ENCODE assay signal across 1 cellular context in genomic region chr12:96906849-96907664, GRCh38.
A peak's percentile ranks its signal among the peaks of the same experiment; 100 is the strongest.
TF ChIP-seq lines count a peak whose summit lies in the region.

NEDD1 (plus strand) TSS chr12:96907257; CDS start chr12:96909760, 2,503 bp downstream.

TF ChIP-seq in HepG2, 621 proteins besides CTCF, POLR2A, EP300 and RAD21 (continued from another document and continues in another):
- TF ChIP-seq ZBTB40 (IDR thresholded peaks at IDR 0.05), result peak; percentile 33; the same call in 1 of the 2 replicates
- 0 out of 2 replicates have a peak, but pooled peaks have one; percentile 43 for TF ChIP-seq ZBTB40 (CRISPR knock-in tag; IDR thresholded peaks at IDR 0.05)
- TF ChIP-seq KAT7 (CRISPR knock-in tag; IDR thresholded peaks at IDR 0.05; ENCODE audit: borderline replicate concordance), result peak; percentile 66; the same call in 1 of the 2 replicates
- peak; percentile 79; the same call in 1 of the 2 replicates for TF ChIP-seq CENPT (CRISPR knock-in tag; IDR thresholded peaks at IDR 0.05; ENCODE audit: low read depth)
- TF ChIP-seq ZFP36L1 (CRISPR knock-in tag; IDR thresholded peaks at IDR 0.05), result peak; percentile 79; the same call in 1 of the 2 replicates
- peak in 1 of 2 experiments; percentile 62; a peak in 2 of 4 replicates for TF ChIP-seq KLF16 (CRISPR knock-in tag; IDR thresholded peaks at IDR 0.05)
- TF ChIP-seq MTA1 (CRISPR knock-in tag; IDR thresholded peaks at IDR 0.05; ENCODE audit: borderline replicate concordance), result peak; percentile 72
- TF ChIP-seq PPARG (CRISPR knock-in tag; conservative IDR thresholded peaks at IDR 0.05), result no peak
- TF ChIP-seq ZNF746 (CRISPR knock-in tag; IDR thresholded peaks at IDR 0.05), result no peak
- TF ChIP-seq MAF1 (CRISPR knock-in tag; IDR thresholded peaks at IDR 0.05; ENCODE audit: borderline replicate concordance), result 0 out of 2 replicates have a peak, but pooled peaks have one; percentile 21
- peak; percentile 57; the same call in 1 of the 2 replicates for TF ChIP-seq TARDBP (CRISPR knock-in tag; IDR thresholded peaks at IDR 0.05)
- peak; percentile 85 for TF ChIP-seq HINFP (CRISPR knock-in tag; IDR thresholded peaks at IDR 0.05; ENCODE audit: low read depth)
- TF ChIP-seq ZFP91 (CRISPR knock-in tag; IDR thresholded peaks at IDR 0.05; ENCODE audit: borderline replicate concordance), result peak; percentile 90
- peak; percentile 79; the same call in 1 of the 2 replicates for TF ChIP-seq KDM2A (CRISPR knock-in tag; IDR thresholded peaks at IDR 0.05; ENCODE audit: borderline replicate concordance, low read depth)
- TF ChIP-seq RCOR2 (CRISPR knock-in tag; IDR thresholded peaks at IDR 0.05), result peak; percentile 74
- no peak for TF ChIP-seq FIP1L1 (IDR thresholded peaks at IDR 0.05; ENCODE audit: borderline replicate concordance, insufficient read depth, low read depth, low read length)
- TF ChIP-seq ARID5B (CRISPR knock-in tag; IDR thresholded peaks at IDR 0.05), result peak; percentile 54; the same call in 1 of the 2 replicates
- peak; percentile 76; the same call in 1 of the 2 replicates for TF ChIP-seq ZNF44 (CRISPR knock-in tag; IDR thresholded peaks at IDR 0.05)
- peak; percentile 98 for TF ChIP-seq ZNF12 (CRISPR knock-in tag; IDR thresholded peaks at IDR 0.05)
- no peak for TF ChIP-seq RFX1 (IDR thresholded peaks at IDR 0.05)
- 0 out of 2 replicates have a peak, but pooled peaks have one; percentile 40 for TF ChIP-seq ZNF563 (CRISPR knock-in tag; IDR thresholded peaks at IDR 0.05)
- TF ChIP-seq ZNF17 (CRISPR knock-in tag; IDR thresholded peaks at IDR 0.05), result no peak
- TF ChIP-seq DNMT1 (CRISPR knock-in tag; IDR thresholded peaks at IDR 0.05), result no peak
- peak; percentile 57 for TF ChIP-seq DR1 (CRISPR knock-in tag; IDR thresholded peaks at IDR 0.05)
- peak; percentile 66 for TF ChIP-seq RBM39 (IDR thresholded peaks at IDR 0.05; ENCODE audit: low read depth, low read length, poor library complexity, severe bottlenecking)
- peak; percentile 74; the same call in 1 of the 2 replicates for TF ChIP-seq REPIN1 (CRISPR knock-in tag; IDR thresholded peaks at IDR 0.05; ENCODE audit: borderline replicate concordance, low read depth)
- TF ChIP-seq ZNF496 (CRISPR knock-in tag; IDR thresholded peaks at IDR 0.05; ENCODE audit: insufficient replicate concordance), result no peak
- TF ChIP-seq ATF1 (CRISPR knock-in tag; IDR thresholded peaks at IDR 0.05), result peak; percentile 93
- no peak for TF ChIP-seq SOX13 (IDR thresholded peaks at IDR 0.05)
- TF ChIP-seq SOX13 (CRISPR knock-in tag; conservative IDR thresholded peaks at IDR 0.05 in 1 of 2, IDR thresholded peaks at IDR 0.05 in 1 of 2), result peak in 1 of 2 experiments; percentile 57; a peak in 1 of 4 replicates
- TF ChIP-seq BATF2 (CRISPR knock-in tag; IDR thresholded peaks at IDR 0.05), result 0 out of 2 replicates have a peak, but pooled peaks have one; percentile 51
- 0 out of 2 replicates have a peak, but pooled peaks have one; percentile 60 for TF ChIP-seq SALL2 (CRISPR knock-in tag; IDR thresholded peaks at IDR 0.05)
- peak; percentile 81 for TF ChIP-seq ELF1 (CRISPR knock-in tag; IDR thresholded peaks at IDR 0.05)
- TF ChIP-seq KLF12 (CRISPR knock-in tag; IDR thresholded peaks at IDR 0.05; ENCODE audit: borderline replicate concordance), result peak; percentile 52; the same call in 1 of the 2 replicates
- TF ChIP-seq SIN3A (IDR thresholded peaks at IDR 0.05; ENCODE audit: borderline replicate concordance, low read depth, low read length), result peak; percentile 67; the same call in 1 of the 2 replicates
- TF ChIP-seq BRCA1 (CRISPR knock-in tag; IDR thresholded peaks at IDR 0.05), result peak; percentile 74; the same call in 1 of the 2 replicates
- no peak for TF ChIP-seq TFE3 (CRISPR knock-in tag; IDR thresholded peaks at IDR 0.05)
- peak; percentile 39 for TF ChIP-seq AGO2 (optimal IDR thresholded peaks at IDR 0.05; ENCODE audit: low read depth, low read length)
- TF ChIP-seq HOXA3 (CRISPR knock-in tag; IDR thresholded peaks at IDR 0.05), result peak; percentile 89
- no peak for TF ChIP-seq MBNL3 (CRISPR knock-in tag; conservative IDR thresholded peaks at IDR 0.05)
- peak; percentile 98 for TF ChIP-seq GABPB1 (CRISPR knock-in tag; IDR thresholded peaks at IDR 0.05)
- TF ChIP-seq IRF2 (CRISPR knock-in tag; IDR thresholded peaks at IDR 0.05), result peak; percentile 58; the same call in 1 of the 2 replicates
- 0 out of 2 replicates have a peak, but pooled peaks have one; percentile 28 for TF ChIP-seq BCL6 (CRISPR knock-in tag; IDR thresholded peaks at IDR 0.05)
- TF ChIP-seq HNF4A (CRISPR knock-in tag; IDR thresholded peaks at IDR 0.05), result peak; percentile 35
- TF ChIP-seq ZNF430 (CRISPR knock-in tag; IDR thresholded peaks at IDR 0.05), result peak; percentile 12; the same call in 1 of the 2 replicates
- TF ChIP-seq ZFP41 (CRISPR knock-in tag; IDR thresholded peaks at IDR 0.05; ENCODE audit: borderline replicate concordance), result peak; percentile 43; the same call in 1 of the 2 replicates
- TF ChIP-seq ZNF724P (CRISPR knock-in tag; IDR thresholded peaks at IDR 0.05; ENCODE audit: borderline replicate concordance), result no peak
- TF ChIP-seq NR2F2 (IDR thresholded peaks at IDR 0.05; ENCODE audit: borderline replicate concordance, low read depth), result no peak
